8 cellular contexts compared by ENCODE assay signal in the genomic region with DNA sequence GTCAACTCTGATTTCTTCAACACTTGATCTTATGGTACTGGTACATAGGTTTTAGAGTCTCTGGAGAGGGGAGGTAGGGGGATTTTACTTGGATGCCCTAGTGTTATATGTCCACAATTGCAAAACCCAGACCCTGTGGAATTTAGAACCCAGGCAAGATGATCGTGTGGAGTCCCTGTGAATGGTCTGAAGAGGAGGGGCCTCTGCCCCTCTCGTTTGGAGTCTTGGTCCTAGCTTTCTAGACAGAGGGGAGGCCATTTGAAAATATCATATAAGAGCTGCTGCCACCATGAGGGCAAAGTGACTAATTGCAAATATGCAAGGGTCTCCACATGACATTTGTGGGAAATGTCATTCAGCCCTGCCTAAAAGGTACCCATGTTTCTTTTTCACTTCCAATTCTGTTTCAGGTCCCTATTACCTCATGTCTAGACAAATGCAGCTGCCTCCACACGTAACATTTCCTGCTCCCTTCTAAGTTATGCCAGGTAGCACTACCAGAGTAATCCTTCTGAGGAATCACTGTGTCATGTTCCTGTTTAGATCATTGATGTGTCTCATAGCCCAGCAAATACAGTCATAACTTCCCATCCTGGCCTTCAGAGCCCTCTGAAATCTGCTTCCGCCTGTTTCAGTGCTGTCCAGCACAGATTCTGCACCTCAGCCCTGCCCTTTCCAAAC.
DNase-seq lines count a peak whose midpoint lies in the region; ATAC-seq and TF ChIP-seq lines count a peak whose summit lies in the region.

No MANE protein-coding gene starts in this region.

- TF ChIP-seq CTCF in fibroblast of mammary gland (conservative IDR thresholded peaks at IDR 0.05; ENCODE audit: control insufficient read depth, insufficient read depth, low read depth, low read length) (peak; percentile 55), neutrophil (IDR thresholded peaks at IDR 0.05) (peak; percentile 44), lower leg skin (IDR thresholded peaks at IDR 0.05) (peak in 1 of 3 donors; percentile 18)

- H3K27me3 ChIP-seq in neutrophil, result no peaks in the 10 kb centered on the region

- peak overlapping the region; percentile 61 for H3K27ac ChIP-seq in neutrophil

- no peak for TF ChIP-seq POLR2A in lower leg skin (IDR thresholded peaks at IDR 0.05)

- peak; percentile 18 for DNase-seq in DMS114 treated with DMSO at 0.1 percent for 48 hours (lab: John Stamatoyannopoulos, UW; ENCODE audit: unreplicated experiment)
- peak; percentile 21 to 59 for DNase-seq in NCI-H526 (lab: John Stamatoyannopoulos, UW)
- DNase-seq in activated T-cell treated with anti-CD3 and anti-CD28 coated beads for 24 hours (ENCODE audit: low read depth), result peak; percentile 28
- peak; percentile 54 for DNase-seq in fibroblast of mammary gland (ENCODE audit: low read depth)
- no peak for DNase-seq in lower leg skin (ENCODE audit: low spot score in 2 of 2)

- H3K4me1 ChIP-seq in neutrophil (ENCODE audit: control insufficient read depth in 1 of 2, insufficient read depth in 1 of 2, low read depth in 1 of 2, low read length in 1 of 2), result peaks cover 15 to 22% of the 10 kb centered on the region in 2 experiments

- intact Hi-C loops in lower leg skin (cut with DNase I; ENCODE audit: low total_unique reads), result loop anchor here (10.0 kb wide), 1 partner anchor 169 kb away; no protein-coding TSS in a partner anchor

- H3K9me3 ChIP-seq in neutrophil, result no peaks in the 10 kb centered on the region

- H3K36me3 ChIP-seq in neutrophil, result peaks cover 38% of the 10 kb centered on the region

- WGBS in lower leg skin, 2 donors, result 28% methylated on average over 4 of the region's 4 CpGs

- ATAC-seq in GM19395 (IDR thresholded peaks at IDR 0.05; ENCODE audit: unreplicated experiment), result peak; percentile 92
- ATAC-seq in HG03354 (IDR thresholded peaks at IDR 0.05; ENCODE audit: poor library complexity, severe bottlenecking, unreplicated experiment), result peak; percentile 93

- no peak overlapping the region for H3K4me3 ChIP-seq in fibroblast of mammary gland (ENCODE audit: control insufficient read depth, low read depth, low read length)
- H3K4me3 ChIP-seq in neutrophil (ENCODE audit: low read depth in 1 of 2, low read length in 1 of 2), result no peak overlapping the region
- no peak overlapping the region for H3K4me3 ChIP-seq in lower leg skin (ENCODE audit: low read depth, poor library complexity, severe bottlenecking)

Comparison
In these comparisons a context has a peak if more than half of its experiments do, and no peak if none do; other contexts are left out.
1. DNase-seq: peak in DMS114 treated with DMSO at 0.1 percent for 48 hours (single experiment), NCI-H526 (2 of 2), activated T-cell treated with anti-CD3 and anti-CD28 coated beads for 24 hours (single experiment) and fibroblast of mammary gland (single experiment); none in lower leg skin (0 of 2).